ENCODE assay signal across 8 cellular contexts in the genomic region with DNA sequence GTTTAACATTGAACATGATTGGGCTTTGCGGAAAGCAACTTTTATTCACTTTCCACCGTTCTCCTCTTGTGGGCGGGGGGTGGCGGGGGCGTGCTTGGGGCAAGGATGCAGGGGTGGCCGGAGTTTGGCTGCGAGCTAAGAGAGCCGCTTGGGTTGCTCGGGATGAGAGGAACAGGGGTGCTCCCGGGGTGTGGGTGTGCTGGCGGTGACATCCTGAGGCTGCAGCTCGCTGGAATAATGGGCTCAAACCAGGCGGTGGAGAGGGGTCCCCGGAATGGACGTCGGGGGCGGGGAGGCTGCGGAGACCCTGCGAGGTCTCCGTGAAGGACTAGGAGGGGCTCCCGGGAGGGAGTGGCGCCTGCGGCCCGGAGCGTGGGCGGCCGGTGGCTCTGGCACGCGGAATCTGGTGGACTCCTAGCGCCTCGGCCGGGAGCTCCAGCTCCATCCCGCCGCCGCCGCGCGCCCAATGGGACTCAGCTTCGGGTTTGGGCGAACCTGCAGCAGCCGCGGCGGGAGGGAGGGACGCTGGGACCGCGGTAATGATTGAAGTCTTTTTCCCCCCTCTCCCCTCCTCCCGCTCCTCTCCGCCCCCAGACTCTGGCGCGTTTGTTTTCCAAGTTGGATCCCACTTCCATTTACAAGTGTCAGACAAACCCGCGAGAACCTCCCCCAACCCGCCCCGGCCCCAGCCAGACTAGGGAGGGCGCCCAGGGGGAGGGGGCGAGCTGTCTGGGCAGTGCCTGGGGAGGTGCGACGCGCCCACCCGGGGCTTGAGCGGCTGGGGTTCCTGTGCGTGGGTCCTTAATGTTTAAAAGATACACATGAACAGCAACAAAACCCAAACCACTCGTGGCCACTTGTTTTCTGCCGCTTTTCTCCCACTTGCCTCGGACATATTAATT. TPM values are rescaled to one million over a fixed set of nuclear protein-coding genes. Genes with fewer than 3 reads are reported as not detected.
DNase-seq lines count a peak whose midpoint lies in the region; ATAC-seq and TF ChIP-seq lines count a peak whose summit lies in the region.
"Had no signal": no experiment of that assay in that cellular context is flagged by ENCODE, and none has a peak within 500 bp of the region (broad histone marks: within the 10 kb centered on the region; RNA-seq: fewer than 3 reads in every experiment).

No MANE protein-coding gene starts in this region.

- H3K9ac ChIP-seq in HUES48 (ENCODE audit: low read depth, low read length) (no peak overlapping the region), stomach smooth muscle (ENCODE audit: low read length in 2 of 2) (peak overlapping the region; percentile 21 to 25)

- H3K9me3 Mint-ChIP-seq in immature natural killer cell = peaks cover 5 to 37% (median 14%) of the 10 kb centered on the region in 6 donors

- no peak for TF ChIP-seq CTCF in astrocyte of the cerebellum (IDR thresholded peaks at IDR 0.05; ENCODE audit: low read depth, low read length, missing control alignments)

- H3K36me3 Mint-ChIP-seq in immature natural killer cell = peaks cover 0 to 4% (median 0%) of the 10 kb centered on the region in 3 donors

- H3K9me3 ChIP-seq in HUES48 (ENCODE audit: control insufficient read depth, insufficient read depth, low read length) = no peaks in the 10 kb centered on the region
- H3K9me3 ChIP-seq in stomach smooth muscle (ENCODE audit: control insufficient read depth in 2 of 2, low read length in 2 of 2) = no peaks in the 10 kb centered on the region

- H3K27me3 ChIP-seq in HUES48 (ENCODE audit: control insufficient read depth, insufficient read depth, low read length) = peaks cover 41% of the 10 kb centered on the region
- peaks cover 2 to 3% of the 10 kb centered on the region in 2 donors for H3K27me3 ChIP-seq in stomach smooth muscle (ENCODE audit: control insufficient read depth in 1 of 2, insufficient read depth in 2 of 2, low read length in 2 of 2)

- H3K4me3 ChIP-seq in HUES48 (ENCODE audit: low read depth, low read length) = peak overlapping the region; percentile 88
- peak overlapping the region; percentile 48 for H3K4me3 ChIP-seq in astrocyte of the cerebellum (ENCODE audit: low read depth, low read length)
- peak overlapping the region; percentile 79 to 80 for H3K4me3 ChIP-seq in stomach smooth muscle (ENCODE audit: low read length in 2 of 2)

- H3K36me3 ChIP-seq in HUES48 (ENCODE audit: control insufficient read depth, insufficient read depth, low read length) (no peaks in the 10 kb centered on the region), stomach smooth muscle (ENCODE audit: control insufficient read depth in 2 of 2, insufficient read depth in 2 of 2, low read length in 2 of 2) (no peaks in the 10 kb centered on the region)

- peak overlapping the region; percentile 62 for H3K27ac ChIP-seq in HUES48 (ENCODE audit: low read depth, low read length)
- peak overlapping the region; percentile 1 for H3K27ac ChIP-seq in stomach smooth muscle (ENCODE audit: low read length)

- no peaks in the 10 kb centered on the region for H3K4me1 Mint-ChIP-seq in immature natural killer cell

- no peak overlapping the region for H3K27ac Mint-ChIP-seq in immature natural killer cell

- peaks cover 61% of the 10 kb centered on the region for H3K4me1 ChIP-seq in HUES48 (ENCODE audit: control insufficient read depth, insufficient read depth, low read length)
- H3K4me1 ChIP-seq in stomach smooth muscle (ENCODE audit: control insufficient read depth, insufficient read depth, low read length) = peaks cover 23% of the 10 kb centered on the region

- no peak for ATAC-seq in HG03039 (IDR thresholded peaks at IDR 0.05; ENCODE audit: unreplicated experiment)

- peaks cover 10 to 18% (median 17%) of the 10 kb centered on the region in 3 donors for H3K27me3 Mint-ChIP-seq in immature natural killer cell (ENCODE audit: low read depth in 3 of 3)

- in situ Hi-C loops in astrocyte of the cerebellum (cut with HindIII; ENCODE audit: low sequenced_read_pairs) = no loop called here

- no peak for DNase-seq in astrocyte of the cerebellum (ENCODE audit: low read depth)
- peak; percentile 88 for DNase-seq in islet precursor cell
- DNase-seq in immature natural killer cell = no peak
- DNase-seq in HPDE6-E6E7 (ENCODE audit: extremely low spot score) = no peak
- DNase-seq: stimulated activated CD4-positive, alpha-beta T cell treated with anti-CD3 and anti-CD28 coated beads, Interleukin-4, amount 100 ng/mL, for 24 hours had no signal

- no peak overlapping the region for H3K4me3 Mint-ChIP-seq in immature natural killer cell

RNA-seq across cellular contexts. Expression of a gene that starts 2.0 kb away (rescaled TPM):
- not detected for polyA plus RNA-seq in immature natural killer cell
